7 cellular contexts compared by ENCODE assay signal in genomic region chr7:48575516-48575915, GRCh38.
"Had no signal": no experiment of that assay in that cellular context is flagged by ENCODE, and none has a peak within 500 bp of the region (broad histone marks: within the 10 kb centered on the region; RNA-seq: fewer than 3 reads in every experiment).

No MANE protein-coding gene starts in this region.

- H3K4me3 Mint-ChIP-seq: GM23338, H9, HFFc6 had no signal

- ATAC-seq: GM23338, HCT116, K562 had no signal

- H3K4me2 ChIP-seq: GM23338 had no signal

- H2AFZ ChIP-seq: GM23338 had no signal

- H3K27ac Mint-ChIP-seq: GM23338, H9, HFFc6 had no signal

- DNase-seq: H9, HFFc6, IMR-90, KG1 had no signal

- H3K4me3 ChIP-seq: GM23338, K562 had no signal

- H3K4me1 Mint-ChIP-seq: GM23338, H9 had no signal
